ENCODE assay signal across 1 cellular context in the genomic region with DNA sequence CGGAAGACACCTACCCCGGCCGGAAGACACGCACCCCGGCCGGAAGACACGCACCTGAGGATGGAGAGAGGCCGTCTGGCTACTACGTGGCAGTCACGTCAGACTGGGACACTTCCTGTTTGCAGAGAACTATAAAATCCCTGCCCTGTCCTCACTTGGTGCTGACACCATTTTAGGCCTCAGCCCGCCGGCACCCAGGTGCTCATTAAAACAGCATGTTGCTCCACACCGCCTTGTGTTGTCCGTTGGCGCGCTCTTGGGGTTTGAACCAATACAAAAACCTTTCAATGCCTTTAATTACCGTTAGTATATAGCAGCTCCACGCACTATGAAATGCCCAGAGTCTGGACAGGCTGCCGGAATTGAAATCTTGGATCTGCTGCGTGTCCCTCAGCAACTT.
TF ChIP-seq lines count a peak whose summit lies in the region.

No MANE protein-coding gene starts in this region.

TF ChIP-seq in H1, 55 proteins besides CTCF, POLR2A, EP300 and RAD21 (continued from another document):
- TF ChIP-seq, protein P1, sequence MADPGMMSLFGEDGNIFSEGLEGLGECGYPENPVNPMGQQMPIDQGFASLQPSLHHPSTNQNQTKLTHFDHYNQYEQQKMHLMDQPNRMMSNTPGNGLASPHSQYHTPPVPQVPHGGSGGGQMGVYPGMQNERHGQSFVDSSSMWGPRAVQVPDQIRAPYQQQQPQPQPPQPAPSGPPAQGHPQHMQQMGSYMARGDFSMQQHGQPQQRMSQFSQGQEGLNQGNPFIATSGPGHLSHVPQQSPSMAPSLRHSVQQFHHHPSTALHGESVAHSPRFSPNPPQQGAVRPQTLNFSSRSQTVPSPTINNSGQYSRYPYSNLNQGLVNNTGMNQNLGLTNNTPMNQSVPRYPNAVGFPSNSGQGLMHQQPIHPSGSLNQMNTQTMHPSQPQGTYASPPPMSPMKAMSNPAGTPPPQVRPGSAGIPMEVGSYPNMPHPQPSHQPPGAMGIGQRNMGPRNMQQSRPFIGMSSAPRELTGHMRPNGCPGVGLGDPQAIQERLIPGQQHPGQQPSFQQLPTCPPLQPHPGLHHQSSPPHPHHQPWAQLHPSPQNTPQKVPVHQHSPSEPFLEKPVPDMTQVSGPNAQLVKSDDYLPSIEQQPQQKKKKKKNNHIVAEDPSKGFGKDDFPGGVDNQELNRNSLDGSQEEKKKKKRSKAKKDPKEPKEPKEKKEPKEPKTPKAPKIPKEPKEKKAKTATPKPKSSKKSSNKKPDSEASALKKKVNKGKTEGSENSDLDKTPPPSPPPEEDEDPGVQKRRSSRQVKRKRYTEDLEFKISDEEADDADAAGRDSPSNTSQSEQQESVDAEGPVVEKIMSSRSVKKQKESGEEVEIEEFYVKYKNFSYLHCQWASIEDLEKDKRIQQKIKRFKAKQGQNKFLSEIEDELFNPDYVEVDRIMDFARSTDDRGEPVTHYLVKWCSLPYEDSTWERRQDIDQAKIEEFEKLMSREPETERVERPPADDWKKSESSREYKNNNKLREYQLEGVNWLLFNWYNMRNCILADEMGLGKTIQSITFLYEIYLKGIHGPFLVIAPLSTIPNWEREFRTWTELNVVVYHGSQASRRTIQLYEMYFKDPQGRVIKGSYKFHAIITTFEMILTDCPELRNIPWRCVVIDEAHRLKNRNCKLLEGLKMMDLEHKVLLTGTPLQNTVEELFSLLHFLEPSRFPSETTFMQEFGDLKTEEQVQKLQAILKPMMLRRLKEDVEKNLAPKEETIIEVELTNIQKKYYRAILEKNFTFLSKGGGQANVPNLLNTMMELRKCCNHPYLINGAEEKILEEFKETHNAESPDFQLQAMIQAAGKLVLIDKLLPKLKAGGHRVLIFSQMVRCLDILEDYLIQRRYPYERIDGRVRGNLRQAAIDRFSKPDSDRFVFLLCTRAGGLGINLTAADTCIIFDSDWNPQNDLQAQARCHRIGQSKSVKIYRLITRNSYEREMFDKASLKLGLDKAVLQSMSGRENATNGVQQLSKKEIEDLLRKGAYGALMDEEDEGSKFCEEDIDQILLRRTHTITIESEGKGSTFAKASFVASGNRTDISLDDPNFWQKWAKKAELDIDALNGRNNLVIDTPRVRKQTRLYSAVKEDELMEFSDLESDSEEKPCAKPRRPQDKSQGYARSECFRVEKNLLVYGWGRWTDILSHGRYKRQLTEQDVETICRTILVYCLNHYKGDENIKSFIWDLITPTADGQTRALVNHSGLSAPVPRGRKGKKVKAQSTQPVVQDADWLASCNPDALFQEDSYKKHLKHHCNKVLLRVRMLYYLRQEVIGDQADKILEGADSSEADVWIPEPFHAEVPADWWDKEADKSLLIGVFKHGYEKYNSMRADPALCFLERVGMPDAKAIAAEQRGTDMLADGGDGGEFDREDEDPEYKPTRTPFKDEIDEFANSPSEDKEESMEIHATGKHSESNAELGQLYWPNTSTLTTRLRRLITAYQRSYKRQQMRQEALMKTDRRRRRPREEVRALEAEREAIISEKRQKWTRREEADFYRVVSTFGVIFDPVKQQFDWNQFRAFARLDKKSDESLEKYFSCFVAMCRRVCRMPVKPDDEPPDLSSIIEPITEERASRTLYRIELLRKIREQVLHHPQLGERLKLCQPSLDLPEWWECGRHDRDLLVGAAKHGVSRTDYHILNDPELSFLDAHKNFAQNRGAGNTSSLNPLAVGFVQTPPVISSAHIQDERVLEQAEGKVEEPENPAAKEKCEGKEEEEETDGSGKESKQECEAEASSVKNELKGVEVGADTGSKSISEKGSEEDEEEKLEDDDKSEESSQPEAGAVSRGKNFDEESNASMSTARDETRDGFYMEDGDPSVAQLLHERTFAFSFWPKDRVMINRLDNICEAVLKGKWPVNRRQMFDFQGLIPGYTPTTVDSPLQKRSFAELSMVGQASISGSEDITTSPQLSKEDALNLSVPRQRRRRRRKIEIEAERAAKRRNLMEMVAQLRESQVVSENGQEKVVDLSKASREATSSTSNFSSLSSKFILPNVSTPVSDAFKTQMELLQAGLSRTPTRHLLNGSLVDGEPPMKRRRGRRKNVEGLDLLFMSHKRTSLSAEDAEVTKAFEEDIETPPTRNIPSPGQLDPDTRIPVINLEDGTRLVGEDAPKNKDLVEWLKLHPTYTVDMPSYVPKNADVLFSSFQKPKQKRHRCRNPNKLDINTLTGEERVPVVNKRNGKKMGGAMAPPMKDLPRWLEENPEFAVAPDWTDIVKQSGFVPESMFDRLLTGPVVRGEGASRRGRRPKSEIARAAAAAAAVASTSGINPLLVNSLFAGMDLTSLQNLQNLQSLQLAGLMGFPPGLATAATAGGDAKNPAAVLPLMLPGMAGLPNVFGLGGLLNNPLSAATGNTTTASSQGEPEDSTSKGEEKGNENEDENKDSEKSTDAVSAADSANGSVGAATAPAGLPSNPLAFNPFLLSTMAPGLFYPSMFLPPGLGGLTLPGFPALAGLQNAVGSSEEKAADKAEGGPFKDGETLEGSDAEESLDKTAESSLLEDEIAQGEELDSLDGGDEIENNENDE (IDR thresholded peaks at IDR 0.05; ENCODE audit: insufficient replicate concordance, low read length), result no peak
- TF ChIP-seq SUZ12 (IDR thresholded peaks at IDR 0.05; ENCODE audit: low read length) (no peak), RBBP5 (IDR thresholded peaks at IDR 0.05; ENCODE audit: borderline replicate concordance, low read depth, low read length) (no peak), NRF1 (IDR thresholded peaks at IDR 0.05; ENCODE audit: low read depth, low read length) (no peak)
